12 cellular contexts compared by ENCODE assay signal in the genomic region with DNA sequence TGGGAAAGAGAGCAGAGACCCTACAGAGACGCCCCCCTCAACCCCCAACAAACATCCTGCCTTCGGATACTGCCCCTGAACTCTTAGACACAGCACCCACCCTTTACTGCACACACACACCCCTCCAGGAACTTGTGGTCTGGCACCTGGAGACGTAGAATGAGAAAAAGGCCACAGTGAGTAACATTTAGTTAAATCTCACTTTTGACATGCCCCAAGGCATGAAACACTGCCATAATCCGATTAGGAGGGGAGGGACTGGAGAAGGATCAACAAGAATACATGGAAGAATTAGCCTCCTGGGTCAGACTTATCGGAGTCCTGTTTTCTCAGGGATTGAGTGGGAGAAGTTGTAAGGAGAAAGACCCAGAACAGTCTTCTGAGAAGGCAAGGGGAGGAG. TPM values are rescaled to one million over a fixed set of nuclear protein-coding genes. Genes with fewer than 3 reads are reported as not detected.
DNase-seq lines count a peak whose midpoint lies in the region; ATAC-seq, FAIRE-seq and TF ChIP-seq lines count a peak whose summit lies in the region.
"Had no signal": no experiment of that assay in that cellular context is flagged by ENCODE, and none has a peak within 500 bp of the region (broad histone marks: within the 10 kb centered on the region; RNA-seq: fewer than 3 reads in every experiment).

No MANE protein-coding gene starts in this region.

- H3K36me3 ChIP-seq in HUES48 (ENCODE audit: control insufficient read depth, insufficient read depth, low read length) (no peaks in the 10 kb centered on the region), small intestine (ENCODE audit: control insufficient read depth in 2 of 2, insufficient read depth in 2 of 2, low read length in 2 of 2) (no peaks in the 10 kb centered on the region)
- H3K36me3 ChIP-seq: prostate gland had no signal

- peak overlapping the region; percentile 77 for H3K4me3 Mint-ChIP-seq in WTC11

- H3K4me3 ChIP-seq in A549 (peak overlapping the region; percentile 35), HUES48 (ENCODE audit: low read depth, low read length) (peak overlapping the region; percentile 40), iPS-18c (ENCODE audit: insufficient read depth, low read depth, low read length) (0 out of 2 replicates have a peak overlapping the region, but pooled peaks have one; percentile 9), small intestine (ENCODE audit: low read depth in 1 of 2, low read length in 2 of 2) (no peak overlapping the region)
- H3K4me3 ChIP-seq: body of pancreas, prostate gland had no signal

- H3K27me3 Mint-ChIP-seq in WTC11 (ENCODE audit: low read depth) = peaks cover 86% of the 10 kb centered on the region

- no peak for TF ChIP-seq EP300 in A549 (IDR thresholded peaks at IDR 0.05)

- no peak for FAIRE-seq in A549 (lab: Jason Lieb, UNC)
- no peak for FAIRE-seq in small intestine (lab: Jason Lieb, UNC)
- FAIRE-seq: GM12892 had no signal

- no peak for TF ChIP-seq CTCF in A549 (IDR thresholded peaks at IDR 0.05)
- TF ChIP-seq CTCF in WTC11 (IDR thresholded peaks at IDR 0.05) = no peak

- peaks cover 57% of the 10 kb centered on the region for H3K27me3 ChIP-seq in HUES48 (ENCODE audit: control insufficient read depth, insufficient read depth, low read length)
- peaks cover 9 to 44% of the 10 kb centered on the region in 2 donors for H3K27me3 ChIP-seq in small intestine (ENCODE audit: control insufficient read depth in 2 of 2, insufficient read depth in 2 of 2, low read length in 2 of 2)

- H3K27ac Mint-ChIP-seq in WTC11 = no peak overlapping the region

- TF ChIP-seq POLR2A in A549 (IDR thresholded peaks at IDR 0.05; ENCODE audit: low read length) = no peak

- H3K9me3 ChIP-seq in A549 (no peaks in the 10 kb centered on the region), HUES48 (ENCODE audit: control insufficient read depth, insufficient read depth, low read length) (no peaks in the 10 kb centered on the region), iPS-18c (ENCODE audit: control insufficient read depth, insufficient read depth, low read length) (peaks cover 1% of the 10 kb centered on the region), small intestine (ENCODE audit: control insufficient read depth, low read depth) (no peaks in the 10 kb centered on the region)
- H3K9me3 ChIP-seq: body of pancreas, prostate gland had no signal

- DNase-seq in A549 (ENCODE audit: low read depth in 1 of 2, low spot score in 1 of 2) = no peak
- DNase-seq in WTC11 (ENCODE audit: low spot score) = no peak
- no peak for DNase-seq in small intestine
- DNase-seq in NAMALWA (ENCODE audit: low spot score) = no peak
- DNase-seq in NK-92 treated with Interleukin-12 subunit alpha and Interleukin-12 subunit beta, amount 100 ng/mL, for 24 hours (lab: John Stamatoyannopoulos, UW) = no peak
- no peak for DNase-seq in HCEC 1CT

- CTCF ChIA-PET in A549 (lab: Yijun Ruan, JAX) (interaction anchor here (1.2 to 12.4 kb wide), 4 partner anchors 16 to 87 kb away, joined by 3 to 140 read pairs (median 4); no protein-coding TSS in a partner anchor), WTC11 (lab: Charles Lee) (interaction anchor here (0.8 to 8.8 kb wide), 13 partner anchors 10 to 95 kb away, joined by 3 to 116 read pairs (median 4); no protein-coding TSS in a partner anchor)

- H3K27ac ChIP-seq in A549 (peak overlapping the region; percentile 72 to 94), HUES48 (ENCODE audit: low read depth, low read length) (peak overlapping the region; percentile 62), small intestine (ENCODE audit: low read depth in 1 of 2, low read length in 1 of 2) (no peak overlapping the region)
- H3K27ac ChIP-seq: prostate gland had no signal

- H3K9ac ChIP-seq in HUES48 (ENCODE audit: low read depth, low read length) = no peak overlapping the region

- H3K9me3 Mint-ChIP-seq in WTC11 = no peaks in the 10 kb centered on the region

- H3K36me3 Mint-ChIP-seq in WTC11 = no peaks in the 10 kb centered on the region

- TF ChIP-seq RAD21 in A549 (conservative IDR thresholded peaks at IDR 0.05 in 1 of 2, IDR thresholded peaks at IDR 0.05 in 1 of 2) = no peak

- H3K4me1 ChIP-seq in A549 (peaks cover 42% of the 10 kb centered on the region), HUES48 (ENCODE audit: control insufficient read depth, insufficient read depth, low read length) (peaks cover 21% of the 10 kb centered on the region), small intestine (ENCODE audit: control insufficient read depth in 2 of 2, insufficient read depth in 1 of 2, low read depth in 1 of 2, low read length in 1 of 2) (no peaks in the 10 kb centered on the region)
- H3K4me1 ChIP-seq: prostate gland had no signal

- WGBS in A549 (ENCODE audit: missing lambda C conversion rate) = 33% methylated on average over 5 of the region's 5 CpGs
- 10 to 14% (median 12%) methylated on average over 5 of the region's 5 CpGs for WGBS in small intestine, 3 donors

- POLR2A ChIA-PET in A549 (lab: Yijun Ruan, JAX) = interaction anchor here (1.9 kb wide), 1 partner anchor 17 kb away, joined by 5 read pairs; no protein-coding TSS in a partner anchor
- POLR2A ChIA-PET in WTC11 (lab: Charles Lee) = no interaction called here

- H3K4me2 ChIP-seq in A549 = peak overlapping the region; percentile 72

- peaks cover 31% of the 10 kb centered on the region for H3K4me1 Mint-ChIP-seq in WTC11

- no peak for ATAC-seq in A549
- ATAC-seq in WTC11 = no peak

TF ChIP-seq in A549, 52 proteins besides CTCF, POLR2A, EP300 and RAD21 (continues in another document):
- TF ChIP-seq ZSCAN20 (CRISPR knock-in tag; IDR thresholded peaks at IDR 0.05) = no peak
- no peak for TF ChIP-seq ESRRA (IDR thresholded peaks at IDR 0.05; ENCODE audit: borderline replicate concordance, low read length)
- TF ChIP-seq MYC (IDR thresholded peaks at IDR 0.05; ENCODE audit: borderline replicate concordance, low read length) = no peak
- TF ChIP-seq, protein P1, sequence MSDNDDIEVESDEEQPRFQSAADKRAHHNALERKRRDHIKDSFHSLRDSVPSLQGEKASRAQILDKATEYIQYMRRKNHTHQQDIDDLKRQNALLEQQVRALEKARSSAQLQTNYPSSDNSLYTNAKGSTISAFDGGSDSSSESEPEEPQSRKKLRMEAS (IDR thresholded peaks at IDR 0.05) = no peak
- TF ChIP-seq CBX8 (IDR thresholded peaks at IDR 0.05) = no peak
- TF ChIP-seq, protein P2, sequence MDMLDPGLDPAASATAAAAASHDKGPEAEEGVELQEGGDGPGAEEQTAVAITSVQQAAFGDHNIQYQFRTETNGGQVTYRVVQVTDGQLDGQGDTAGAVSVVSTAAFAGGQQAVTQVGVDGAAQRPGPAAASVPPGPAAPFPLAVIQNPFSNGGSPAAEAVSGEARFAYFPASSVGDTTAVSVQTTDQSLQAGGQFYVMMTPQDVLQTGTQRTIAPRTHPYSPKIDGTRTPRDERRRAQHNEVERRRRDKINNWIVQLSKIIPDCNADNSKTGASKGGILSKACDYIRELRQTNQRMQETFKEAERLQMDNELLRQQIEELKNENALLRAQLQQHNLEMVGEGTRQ (IDR thresholded peaks at IDR 0.05) = no peak

TF ChIP-seq in WTC11, 78 proteins besides CTCF, POLR2A, EP300 and RAD21 (continues in another document):
- TF ChIP-seq, protein P3, sequence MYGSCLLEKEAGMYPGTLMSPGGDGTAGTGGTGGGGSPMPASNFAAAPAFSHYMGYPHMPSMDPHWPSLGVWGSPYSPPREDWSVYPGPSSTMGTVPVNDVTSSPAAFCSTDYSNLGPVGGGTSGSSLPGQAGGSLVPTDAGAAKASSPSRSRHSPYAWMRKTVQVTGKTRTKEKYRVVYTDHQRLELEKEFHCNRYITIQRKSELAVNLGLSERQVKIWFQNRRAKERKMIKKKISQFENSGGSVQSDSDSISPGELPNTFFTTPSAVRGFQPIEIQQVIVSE (CRISPR knock-in tag; IDR thresholded peaks at IDR 0.05; ENCODE audit: borderline replicate concordance) = no peak
- TF ChIP-seq, protein P4, sequence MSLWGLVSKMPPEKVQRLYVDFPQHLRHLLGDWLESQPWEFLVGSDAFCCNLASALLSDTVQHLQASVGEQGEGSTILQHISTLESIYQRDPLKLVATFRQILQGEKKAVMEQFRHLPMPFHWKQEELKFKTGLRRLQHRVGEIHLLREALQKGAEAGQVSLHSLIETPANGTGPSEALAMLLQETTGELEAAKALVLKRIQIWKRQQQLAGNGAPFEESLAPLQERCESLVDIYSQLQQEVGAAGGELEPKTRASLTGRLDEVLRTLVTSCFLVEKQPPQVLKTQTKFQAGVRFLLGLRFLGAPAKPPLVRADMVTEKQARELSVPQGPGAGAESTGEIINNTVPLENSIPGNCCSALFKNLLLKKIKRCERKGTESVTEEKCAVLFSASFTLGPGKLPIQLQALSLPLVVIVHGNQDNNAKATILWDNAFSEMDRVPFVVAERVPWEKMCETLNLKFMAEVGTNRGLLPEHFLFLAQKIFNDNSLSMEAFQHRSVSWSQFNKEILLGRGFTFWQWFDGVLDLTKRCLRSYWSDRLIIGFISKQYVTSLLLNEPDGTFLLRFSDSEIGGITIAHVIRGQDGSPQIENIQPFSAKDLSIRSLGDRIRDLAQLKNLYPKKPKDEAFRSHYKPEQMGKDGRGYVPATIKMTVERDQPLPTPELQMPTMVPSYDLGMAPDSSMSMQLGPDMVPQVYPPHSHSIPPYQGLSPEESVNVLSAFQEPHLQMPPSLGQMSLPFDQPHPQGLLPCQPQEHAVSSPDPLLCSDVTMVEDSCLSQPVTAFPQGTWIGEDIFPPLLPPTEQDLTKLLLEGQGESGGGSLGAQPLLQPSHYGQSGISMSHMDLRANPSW (CRISPR knock-in tag; conservative IDR thresholded peaks at IDR 0.05; ENCODE audit: low read depth) = no peak

RNA-seq across cellular contexts. Expression of a gene that starts 4.1 kb away (rescaled TPM):
- polyA plus RNA-seq in A549 (2011; rRNA removed) (0.77 and 0.94 TPM in 2 replicates), A549 (2017; fragmentation: RNase III; extraction: RNeasy Plus Mini Kit Qiagen cat#74134 plus additional on column Dnase treatment) (0.43 to 0.73 TPM (median 0.63 TPM) in 3 replicates), small intestine (1 to 10 TPM in 1 of 3 donors, under 1 TPM in 1, not detected in 1; 0.22 to 1.4 TPM)
- polyA plus RNA-seq in A549 (2012; cell fraction: cytosol; rRNA removed) = 0.58 and 0.79 TPM in 2 replicates
- polyA plus RNA-seq in A549 (2012; cell fraction: nucleus; rRNA removed) = 0.47 and 0.72 TPM in 2 replicates
- polyA minus RNA-seq in A549 (2011; rRNA and poly(A)+ RNA removed) = 1.2 and 1.3 TPM in 2 replicates
- total RNA-seq in WTC11 (2021) = 0.16 to 0.46 TPM (median 0.26 TPM) in 3 replicates
- total RNA-seq: activated CD8-positive, alpha-beta memory T cell treated with anti-CD3 and anti-CD28 coated beads for 36 hours; prostate gland had no signal

RNA-seq across cellular contexts. Expression of a gene that starts 21.4 kb away (rescaled TPM):
- polyA plus RNA-seq in A549 (2011; rRNA removed) (not detected in 2 replicates), A549 (2017; fragmentation: RNase III; extraction: RNeasy Plus Mini Kit Qiagen cat#74134 plus additional on column Dnase treatment) (not detected in 3 replicates), small intestine (1 to 10 TPM; 2.9 to 5.7 (median 3.1) TPM)
- not detected in 2 replicates for polyA plus RNA-seq in A549 (2012; cell fraction: cytosol; rRNA removed)
- not detected in 2 replicates for polyA plus RNA-seq in A549 (2012; cell fraction: nucleus; rRNA removed)
- polyA minus RNA-seq in A549 (2011; rRNA and poly(A)+ RNA removed) = not detected in 2 replicates
- not detected in 3 replicates for total RNA-seq in WTC11 (2021)
- total RNA-seq: activated CD8-positive, alpha-beta memory T cell treated with anti-CD3 and anti-CD28 coated beads for 36 hours; body of pancreas had no signal

RNA-seq across cellular contexts. Expression of a gene that starts 29.6 kb away (rescaled TPM):
- polyA plus RNA-seq in A549 (2011; rRNA removed) (not detected in 2 replicates), A549 (2017; fragmentation: RNase III; extraction: RNeasy Plus Mini Kit Qiagen cat#74134 plus additional on column Dnase treatment) (not detected in 3 replicates), small intestine (1 to 10 TPM; 1.3 to 5.4 (median 3.8) TPM)
- not detected in 2 replicates for polyA plus RNA-seq in A549 (2012; cell fraction: cytosol; rRNA removed)
- polyA plus RNA-seq in A549 (2012; cell fraction: nucleus; rRNA removed) = not detected in 2 replicates
- not detected in 2 replicates for polyA minus RNA-seq in A549 (2011; rRNA and poly(A)+ RNA removed)
- total RNA-seq in WTC11 (2021) = not detected in 3 replicates
- total RNA-seq: activated CD8-positive, alpha-beta memory T cell treated with anti-CD3 and anti-CD28 coated beads for 36 hours had no signal

Comparison
In these comparisons a context has a peak if more than half of its experiments do, and no peak if none do; other contexts are left out.
1. H3K27ac ChIP-seq: peak in A549 (2 of 2) and HUES48 (single experiment); none in small intestine (0 of 2).
2. H3K4me3 ChIP-seq: peak in A549 (single experiment), HUES48 (single experiment) and iPS-18c (single experiment); none in small intestine (0 of 2).